Comparison of ENCODE assay signal across 9 cellular contexts in genomic region chr17:50719924-50720805, GRCh38. TPM values are rescaled to one million over a fixed set of nuclear protein-coding genes. Genes with fewer than 3 reads are reported as not detected.
A peak's percentile ranks its signal among the peaks of the same experiment; 100 is the strongest.
DNase-seq lines count a peak whose midpoint lies in the region; ATAC-seq, FAIRE-seq and TF ChIP-seq lines count a peak whose summit lies in the region.
"Had no signal": no experiment of that assay in that cellular context is flagged by ENCODE, and none has a peak within 500 bp of the region (broad histone marks: within the 10 kb centered on the region; RNA-seq: fewer than 3 reads in every experiment).

No MANE protein-coding gene starts in this region.

- H4K8ac ChIP-seq in IMR-90 (ENCODE audit: low read depth in 2 of 2, low read length in 2 of 2), result peak overlapping the region; percentile 91 to 97; a peak in 2 of 4 replicates

- no peak for TF ChIP-seq POLR2A in IMR-90 (IDR thresholded peaks at IDR 0.05; ENCODE audit: low read depth, low read length)
- TF ChIP-seq POLR2A in K562 (conservative IDR thresholded peaks at IDR 0.05), result no peak

- no peak for TF ChIP-seq RAD21 in IMR-90 (IDR thresholded peaks at IDR 0.05; ENCODE audit: low read length)
- TF ChIP-seq RAD21 in K562 (CRISPR knock-in tag; conservative IDR thresholded peaks at IDR 0.05 in 1 of 2, IDR thresholded peaks at IDR 0.05 in 1 of 2), result no peak

- H3K9me3 Mint-ChIP-seq in memory B cell, result no peaks in the 10 kb centered on the region

- H2BK15ac ChIP-seq in IMR-90 (ENCODE audit: low read depth, low read length), result no peak overlapping the region

- no peaks in the 10 kb centered on the region for H3K4me1 ChIP-seq in IMR-90 (ENCODE audit: control insufficient read depth, insufficient read depth, low read length)
- peaks cover 11 to 19% of the 10 kb centered on the region in 2 experiments; a peak in 4 of 5 replicates for H3K4me1 ChIP-seq in K562 (replicated peaks in 1 of 2; ENCODE audit: control insufficient read depth in 2 of 2, insufficient read depth in 2 of 2, low read length in 2 of 2)
- H3K4me1 ChIP-seq in aorta (ENCODE audit: control insufficient read depth in 1 of 2, insufficient read depth in 2 of 2, low read length in 2 of 2), result peaks cover 0 to 2% of the 10 kb centered on the region in 2 donors

- H3K14ac ChIP-seq in IMR-90 (replicated peaks; ENCODE audit: low read depth, low read length), result peak overlapping the region; percentile 97

- H3K4ac ChIP-seq in IMR-90 (ENCODE audit: low read depth, low read length), result peak overlapping the region; percentile 93

- H4K20me1 ChIP-seq in IMR-90 (ENCODE audit: insufficient read depth, low read length) (peaks cover 53% of the 10 kb centered on the region), K562 (replicated peaks; ENCODE audit: control insufficient read depth, insufficient read depth, low read length) (peaks cover 34% of the 10 kb centered on the region)

- peaks cover 2% of the 10 kb centered on the region for H3K36me3 Mint-ChIP-seq in memory B cell

- peak overlapping the region; percentile 100 for H3K4me2 ChIP-seq in IMR-90 (ENCODE audit: low read depth, low read length)
- peak overlapping the region; percentile 87 for H3K4me2 ChIP-seq in K562 (ENCODE audit: insufficient read depth, low read length)

- H2BK120ac ChIP-seq in IMR-90 (ENCODE audit: low read depth, low read length), result no peak overlapping the region

- H3K4me3 Mint-ChIP-seq in memory B cell, result peak overlapping the region; percentile 97

- CTCF ChIA-PET in BJ (lab: Yijun Ruan, JAX) (no interaction called here), IMR-90 (lab: Yijun Ruan, JAX) (interaction anchor here (0.7 kb wide), 1 partner anchor 24 kb away, joined by 8 read pairs; no protein-coding TSS in a partner anchor), K562 (lab: Yijun Ruan, JAX; ENCODE audit: low intra/inter-chr PET ratio) (interaction anchor here (0.7 kb wide), 1 partner anchor 433 kb away, joined by 3 read pairs; the partner anchor contains the start of gene NME1)

- no peaks in the 10 kb centered on the region for H3K27me3 ChIP-seq in BJ (ENCODE audit: control insufficient read depth, insufficient read depth, low read length)
- no peaks in the 10 kb centered on the region for H3K27me3 ChIP-seq in IMR-90 (ENCODE audit: control insufficient read depth, insufficient read depth, low read length)
- H3K27me3 ChIP-seq in K562 (ENCODE audit: control insufficient read depth in 2 of 2, insufficient read depth in 2 of 2, low read length in 2 of 2), result no peaks in the 10 kb centered on the region
- no peaks in the 10 kb centered on the region for H3K27me3 ChIP-seq in aorta (ENCODE audit: control insufficient read depth in 1 of 2, insufficient read depth in 2 of 2, low read length in 1 of 2)

- H4K91ac ChIP-seq in IMR-90 (ENCODE audit: insufficient read depth, low read depth, low read length), result peak overlapping the region; percentile 35; the same call in 1 of the 2 replicates

- H3K9me3 ChIP-seq in IMR-90 (ENCODE audit: control insufficient read depth, insufficient read depth, low read length) (no peaks in the 10 kb centered on the region), K562 (replicated peaks; ENCODE audit: control insufficient read depth, insufficient read depth, low read depth, low read length) (no peaks in the 10 kb centered on the region), aorta (ENCODE audit: control insufficient read depth, low read length) (no peaks in the 10 kb centered on the region)

- H2AFZ ChIP-seq in IMR-90 (replicated peaks; ENCODE audit: low read length, poor library complexity) (peak overlapping the region; percentile 93), K562 (ENCODE audit: low read depth, low read length) (peak overlapping the region; percentile 99; the same call in 1 of the 2 replicates)

- DNase-seq in BJ (ENCODE audit: low read depth), result no peak
- no peak for DNase-seq in IMR-90
- DNase-seq in K562 (ENCODE audit: extremely low read depth in 1 of 4, low spot score in 3 of 4), result peak in 1 of 4 experiments; percentile 12
- no peak for DNase-seq in memory B cell (ENCODE audit: low spot score in 2 of 2)
- no peak for DNase-seq in aorta
- DNase-seq in SHP77 treated with DMSO at 0.1 percent for 48 hours (lab: John Stamatoyannopoulos, UW), result no peak
- no peak for DNase-seq in activated effector memory CD4-positive, alpha-beta T cell treated with anti-CD3 and anti-CD28 coated beads, Interleukin-2, amount 50 U/mL, for 16 hours

- H3K27ac ChIP-seq in IMR-90 (ENCODE audit: insufficient read depth, low read length) (peak overlapping the region; percentile 91), K562 (ENCODE audit: extremely low read depth, low read depth, low read length) (peak overlapping the region; percentile 99), aorta (ENCODE audit: low read depth in 1 of 2, low read length in 2 of 2) (peak overlapping the region; percentile 76 to 92)

- peak overlapping the region; percentile 84; the same call in 1 of the 2 replicates for H4K5ac ChIP-seq in IMR-90 (ENCODE audit: low read depth, low read length)

- peak overlapping the region; percentile 53 for H3K23ac ChIP-seq in IMR-90 (ENCODE audit: low read depth, low read length)

- H3K79me1 ChIP-seq in IMR-90 (ENCODE audit: low read depth in 1 of 2, low read length in 2 of 2), result peaks cover 0 to 14% of the 10 kb centered on the region in 2 experiments; a peak in 2 of 4 replicates

- TF ChIP-seq CTCF in BJ (IDR thresholded peaks at IDR 0.05; ENCODE audit: insufficient read depth, low read depth, low read length) (no peak), IMR-90 (conservative IDR thresholded peaks at IDR 0.05; ENCODE audit: low read depth, low read length) (no peak), K562 (IDR thresholded peaks at IDR 0.05 in 2 of 3, conservative IDR thresholded peaks at IDR 0.05 in 1 of 3; ENCODE audit: insufficient read depth in 2 of 3, low read depth in 1 of 3, low read length in 3 of 3) (no peak)

- TF ChIP-seq EP300 in K562 (IDR thresholded peaks at IDR 0.05; ENCODE audit: low read length), result 0 out of 2 replicates have a peak, but pooled peaks have one; percentile 2

- peaks cover 27% of the 10 kb centered on the region for H3K4me1 Mint-ChIP-seq in memory B cell

- peak overlapping the region; percentile 99 for H3K27ac Mint-ChIP-seq in memory B cell

- in situ Hi-C loops in IMR-90 (cut with MboI; ENCODE audit: low sequenced_read_pairs) (no loop called here), K562 (cut with MboI) (no loop called here)

- H3K18ac ChIP-seq in IMR-90 (ENCODE audit: low read depth, low read length), result peak overlapping the region; percentile 8; the same call in 1 of the 2 replicates

- peak overlapping the region; percentile 91 for H2AK9ac ChIP-seq in IMR-90 (replicated peaks; ENCODE audit: low read depth, low read length, poor library complexity)

- H3K56ac ChIP-seq in IMR-90 (ENCODE audit: extremely low read depth, insufficient read depth, low read length), result peak overlapping the region; percentile 55; the same call in 1 of the 2 replicates

- dilution Hi-C loops in IMR-90 (cut with HindIII; ENCODE audit: low sequenced_read_pairs, unreplicated experiment), result no loop called here

- H3K4me3 ChIP-seq in BJ (ENCODE audit: low read depth, low read length), result peak overlapping the region; percentile 96
- peak overlapping the region; percentile 79 for H3K4me3 ChIP-seq in IMR-90 (ENCODE audit: insufficient read depth, low read depth, low read length)
- H3K4me3 ChIP-seq in K562, result peak overlapping the region; percentile 87
- peak overlapping the region; percentile 83 to 99 for H3K4me3 ChIP-seq in aorta (ENCODE audit: low read length in 2 of 2)

- H3K9me1 ChIP-seq in IMR-90 (ENCODE audit: insufficient read depth, low read length) (peaks cover 4% of the 10 kb centered on the region), K562 (ENCODE audit: control insufficient read depth, insufficient read depth, low read length) (no peaks in the 10 kb centered on the region)

- peaks cover 67% of the 10 kb centered on the region for H3K79me2 ChIP-seq in K562 (ENCODE audit: control insufficient read depth, insufficient read depth, low read length)

- no peaks in the 10 kb centered on the region for H3K36me3 ChIP-seq in BJ (ENCODE audit: control insufficient read depth, insufficient read depth, low read length)
- no peaks in the 10 kb centered on the region for H3K36me3 ChIP-seq in IMR-90 (ENCODE audit: control insufficient read depth, insufficient read depth, low read length)
- H3K36me3 ChIP-seq in K562 (ENCODE audit: control insufficient read depth, insufficient read depth, low read length), result peaks cover 35% of the 10 kb centered on the region
- H3K36me3 ChIP-seq in aorta (ENCODE audit: control insufficient read depth in 1 of 2, insufficient read depth in 2 of 2, low read length in 1 of 2), result no peaks in the 10 kb centered on the region

- POLR2A ChIA-PET in BJ (lab: Charles Lee), result no interaction called here
- POLR2A ChIA-PET in IMR-90 (lab: Charles Lee; ENCODE audit: unreplicated experiment), result interaction anchor here (0.6 to 1.0 kb wide), 2 partner anchors 58 to 144 kb away, joined by 3 to 4 read pairs; no protein-coding TSS in a partner anchor
- POLR2A ChIA-PET in K562 (lab: Yijun Ruan, JAX), result interaction anchor here (0.7 to 1.6 kb wide), 12 partner anchors 8 to 1038 kb away, joined by 3 to 12 read pairs (median 4); partner anchors contain the start of genes ANKRD40 and ANKRD40CL

- H3K9ac ChIP-seq in IMR-90 (ENCODE audit: low read depth, low read length) (peak overlapping the region; percentile 80), K562 (ENCODE audit: insufficient read depth in 1 of 2, low read depth in 2 of 2, low read length in 2 of 2) (peak overlapping the region; percentile 98 to 99)

- H3K27me3 Mint-ChIP-seq in memory B cell, result no peaks in the 10 kb centered on the region

- WGBS in IMR-90 (ENCODE audit: extremely low coverage in 2 of 2, insufficient read length in 1 of 2), 2 experiments, result 0% methylated on average over 8 of the region's 25 CpGs; no CpG with 5 or more reads in 1 of the 2 experiments
- WGBS in K562 (ENCODE audit: insufficient coverage, low coverage, missing lambda C conversion rate), result 2% methylated on average over 25 of the region's 25 CpGs
- 0 to 1% methylated on average over 25 of the region's 25 CpGs for WGBS in aorta, 2 donors

- ATAC-seq in IMR-90 (ENCODE audit: low read depth) (no peak), K562 (peak; percentile 2; the same call in 2 of the 3 replicates), memory B cell (ENCODE audit: low read depth) (no peak), aorta (ENCODE audit: low FRiP score) (no peak), HG03565 (IDR thresholded peaks at IDR 0.05; ENCODE audit: unreplicated experiment) (no peak)

- BruUV-seq in IMR-90 (replicated peaks; lab: Mats Ljungman, UMichigan) (TSS peak; percentile 38), K562 (replicated peaks; lab: Mats Ljungman, UMichigan) (TSS peak; percentile 57)

- peak overlapping the region; percentile 86 for H2BK5ac ChIP-seq in IMR-90 (ENCODE audit: low read depth, low read length, poor library complexity, severe bottlenecking)

- no peak overlapping the region for H2BK20ac ChIP-seq in IMR-90 (ENCODE audit: low read depth, low read length)

- no peak for FAIRE-seq in K562 (lab: Jason Lieb, UNC)

- no peak overlapping the region for H2AK5ac ChIP-seq in IMR-90 (ENCODE audit: low read depth, low read length)

- intact Hi-C loops in IMR-90 (cut with micrococcal nuclease), result loop anchor here (1.0 kb wide), 1 partner anchor 12 kb away; no protein-coding TSS in a partner anchor
- intact Hi-C loops in K562 (cut with micrococcal nuclease), result loop anchor here (5.0 to 10.0 kb wide), 2 partner anchors 42 to 215 kb away; no protein-coding TSS in a partner anchor
- intact Hi-C loops in aorta (cut with DNase I), result loop anchor here in 1 of 2 donors (1.0 kb wide), 1 partner anchor 12 kb away; no protein-coding TSS in a partner anchor

RNA-seq across cellular contexts. Expression of gene LUC7L3, which starts 0.8 kb away (rescaled TPM):
- polyA plus RNA-seq in BJ (2011; rRNA removed), result 55.6 and 63.2 TPM in 2 replicates
- 7.6 and 8.8 TPM in 2 replicates for polyA minus RNA-seq in BJ (2011; rRNA and poly(A)+ RNA removed)
- 17.7 and 20.0 TPM in 2 replicates for total RNA-seq in IMR-90 (2012; rRNA removed)
- polyA plus RNA-seq in IMR-90 (2012; rRNA removed), result 44.7 and 47.5 TPM in 2 replicates
- 27.5 and 27.7 TPM in 2 replicates for polyA plus RNA-seq in IMR-90 (2012; cell fraction: cytosol; rRNA removed)
- polyA plus RNA-seq in IMR-90 (2012; cell fraction: nucleus; rRNA removed; ENCODE audit: low replicate concordance), result 183 and 387 TPM in 2 replicates
- 92.6 and 423 TPM in 2 replicates for total RNA-seq in K562 (2011; cell fraction: chromatin; rRNA removed; ENCODE audit: low replicate concordance)
- 72.9 and 85.9 TPM in 2 replicates for total RNA-seq in K562 (2011; cell fraction: nucleolus; rRNA removed)
- total RNA-seq in K562 (2011; cell fraction: nucleoplasm; rRNA removed), result 129 and 178 TPM in 2 replicates
- total RNA-seq in K562 (2014; rRNA removed), result 86.0 and 109 TPM in 2 replicates
- total RNA-seq in K562 (2014; rRNA removed; fragmentation: Illumina TruSeq; extraction: Trizol), result 108 and 126 TPM in 2 replicates
- total RNA-seq in K562 (2015; rRNA removed; fragmentation: Illumina TruSeq; extraction: Trizol), result 116 and 127 TPM in 2 replicates
- total RNA-seq in K562 (2021), result 120 and 134 TPM in 2 replicates
- 171 and 189 TPM in 2 replicates for polyA plus RNA-seq in K562 (2011; rRNA removed)
- 61.7 and 71.2 TPM in 2 replicates for polyA plus RNA-seq in K562 (2011; cell fraction: cytosol; rRNA removed)
- polyA plus RNA-seq in K562 (2011; cell fraction: nucleus; rRNA removed), result 529 and 662 TPM in 2 replicates
- 127 TPM in 2 replicates for polyA plus RNA-seq in K562 (2012)
- 176 and 206 TPM in 2 replicates for polyA plus RNA-seq in K562 (2014; fragmentation: Illumina TruSeq; extraction: Trizol)
- 10 to 100 TPM; 80.8 to 97.7 TPM for polyA plus RNA-seq in K562 (2014; fragmentation: Nextera tagmentation; extraction: Ambion mirVana)
- polyA plus RNA-seq in K562 (2014; rRNA removed), result 207 and 284 TPM in 2 replicates
- polyA minus RNA-seq in K562 (2011; rRNA and poly(A)+ RNA removed), result 41.1 and 55.4 TPM in 2 replicates
- 18.6 and 19.8 TPM in 2 replicates for polyA minus RNA-seq in K562 (2011; cell fraction: cytosol; rRNA and poly(A)+ RNA removed)
- polyA minus RNA-seq in K562 (2011; cell fraction: nucleus; rRNA and poly(A)+ RNA removed), result 160 and 256 TPM in 2 replicates
- total RNA-seq in aorta, result 100 to 1,000 TPM; 123 to 189 TPM
- polyA plus RNA-seq in aorta, result 100 to 1,000 TPM; 147 to 852 TPM

RNA-seq across cellular contexts. Expression of gene ANKRD40, which starts 12.5 kb away (rescaled TPM):
- polyA plus RNA-seq in BJ (2011; rRNA removed) (19.0 and 29.5 TPM in 2 replicates), IMR-90 (2012; rRNA removed) (23.4 and 23.5 TPM in 2 replicates), K562 (2011; rRNA removed) (23.6 and 28.4 TPM in 2 replicates), K562 (2014; fragmentation: Illumina TruSeq; extraction: Trizol) (26.1 and 28.9 TPM in 2 replicates), K562 (2014; fragmentation: Nextera tagmentation; extraction: Ambion mirVana) (1 to 10 TPM; 9.0 to 9.9 TPM), K562 (2014; rRNA removed) (17.5 and 19.4 TPM in 2 replicates), aorta (10 to 100 TPM; 19.1 to 20.5 TPM)
- polyA minus RNA-seq in BJ (2011; rRNA and poly(A)+ RNA removed), result 17.5 and 22.8 TPM in 2 replicates
- total RNA-seq in IMR-90 (2012; rRNA removed) (35.8 and 38.9 TPM in 2 replicates), K562 (2014; rRNA removed) (16.6 and 17.8 TPM in 2 replicates), K562 (2014; rRNA removed; fragmentation: Illumina TruSeq; extraction: Trizol) (28.1 and 30.5 TPM in 2 replicates), K562 (2015; rRNA removed; fragmentation: Illumina TruSeq; extraction: Trizol) (26.8 and 27.7 TPM in 2 replicates), K562 (2021) (26.1 and 28.3 TPM in 2 replicates), aorta (10 to 100 TPM; 53.2 to 55.5 TPM)
- 6.0 and 8.0 TPM in 2 replicates for polyA plus RNA-seq in IMR-90 (2012; cell fraction: cytosol; rRNA removed)
- 6.2 and 29.6 TPM in 2 replicates for polyA plus RNA-seq in IMR-90 (2012; cell fraction: nucleus; rRNA removed; ENCODE audit: low replicate concordance)
- total RNA-seq in K562 (2011; cell fraction: chromatin; rRNA removed; ENCODE audit: low replicate concordance), result 24.0 and 50.0 TPM in 2 replicates
- 13.9 and 14.3 TPM in 2 replicates for total RNA-seq in K562 (2011; cell fraction: nucleolus; rRNA removed)
- 27.6 and 36.9 TPM in 2 replicates for total RNA-seq in K562 (2011; cell fraction: nucleoplasm; rRNA removed)
- polyA plus RNA-seq in K562 (2011; cell fraction: cytosol; rRNA removed), result 13.4 and 17.8 TPM in 2 replicates
- polyA plus RNA-seq in K562 (2011; cell fraction: nucleus; rRNA removed), result 10.6 and 11.2 TPM in 2 replicates
- polyA plus RNA-seq in K562 (2012), result 12.6 and 15.6 TPM in 2 replicates
- polyA minus RNA-seq in K562 (2011; rRNA and poly(A)+ RNA removed), result 32.0 and 35.6 TPM in 2 replicates
- polyA minus RNA-seq in K562 (2011; cell fraction: cytosol; rRNA and poly(A)+ RNA removed), result 15.3 and 15.5 TPM in 2 replicates
- polyA minus RNA-seq in K562 (2011; cell fraction: nucleus; rRNA and poly(A)+ RNA removed), result 8.6 and 9.3 TPM in 2 replicates

RNA-seq across cellular contexts. Expression of gene ANKRD40CL, which starts 47.2 kb away (rescaled TPM):
- not detected in 2 replicates for polyA plus RNA-seq in BJ (2011; rRNA removed)
- not detected in 2 replicates for polyA minus RNA-seq in BJ (2011; rRNA and poly(A)+ RNA removed)
- total RNA-seq in IMR-90 (2012; rRNA removed), result not detected in 2 replicates
- not detected in 2 replicates for polyA plus RNA-seq in IMR-90 (2012; rRNA removed)
- not detected in 2 replicates for polyA plus RNA-seq in IMR-90 (2012; cell fraction: cytosol; rRNA removed)
- polyA plus RNA-seq in IMR-90 (2012; cell fraction: nucleus; rRNA removed; ENCODE audit: low replicate concordance), result not detected in 2 replicates
- total RNA-seq in K562 (2011; cell fraction: chromatin; rRNA removed; ENCODE audit: low replicate concordance), result not detected in 2 replicates
- total RNA-seq in K562 (2011; cell fraction: nucleolus; rRNA removed), result not detected in 2 replicates
- total RNA-seq in K562 (2011; cell fraction: nucleoplasm; rRNA removed), result not detected in 2 replicates
- not detected in 2 replicates for total RNA-seq in K562 (2014; rRNA removed)
- total RNA-seq in K562 (2014; rRNA removed; fragmentation: Illumina TruSeq; extraction: Trizol), result not detected in 2 replicates
- not detected in 2 replicates for total RNA-seq in K562 (2015; rRNA removed; fragmentation: Illumina TruSeq; extraction: Trizol)
- total RNA-seq in K562 (2021), result not detected in 2 replicates
- not detected in 2 replicates for polyA plus RNA-seq in K562 (2011; rRNA removed)
- not detected in 2 replicates for polyA plus RNA-seq in K562 (2011; cell fraction: cytosol; rRNA removed)
- not detected in 2 replicates for polyA plus RNA-seq in K562 (2011; cell fraction: nucleus; rRNA removed)
- not detected in 2 replicates for polyA plus RNA-seq in K562 (2012)
- not detected in 2 replicates for polyA plus RNA-seq in K562 (2014; fragmentation: Illumina TruSeq; extraction: Trizol)
- not detected for polyA plus RNA-seq in K562 (2014; fragmentation: Nextera tagmentation; extraction: Ambion mirVana)
- not detected in 2 replicates for polyA plus RNA-seq in K562 (2014; rRNA removed)
- polyA minus RNA-seq in K562 (2011; rRNA and poly(A)+ RNA removed), result not detected in 2 replicates
- polyA minus RNA-seq in K562 (2011; cell fraction: cytosol; rRNA and poly(A)+ RNA removed), result not detected in 2 replicates
- not detected in 2 replicates for polyA minus RNA-seq in K562 (2011; cell fraction: nucleus; rRNA and poly(A)+ RNA removed)
- total RNA-seq in aorta, result not detected
- polyA plus RNA-seq in aorta, result 10 to 100 TPM in 1 of 2 donors, under 1 TPM in 1; 0.26 to 23.0 TPM
- total RNA-seq: renal cortical epithelial cell had no signal
